In genomic region chr11:62544521-62545436, GRCh38 we compare ENCODE assay signal across 8 cellular contexts. TPM values are rescaled to one million over a fixed set of nuclear protein-coding genes. Genes with fewer than 3 reads are reported as not detected.
DNase-seq lines count a peak whose midpoint lies in the region; FAIRE-seq and TF ChIP-seq lines count a peak whose summit lies in the region.

No MANE protein-coding gene starts in this region.

- in situ Hi-C loops in astrocyte of the spinal cord (cut with HindIII; ENCODE audit: low sequenced_read_pairs) = no loop called here

- peak overlapping the region; percentile 88 to 94 for H3K9ac ChIP-seq in stomach smooth muscle (ENCODE audit: low read length in 2 of 2)

- no peaks in the 10 kb centered on the region for H3K27me3 ChIP-seq in Caco-2 (replicated peaks; ENCODE audit: control insufficient read depth, insufficient read depth, low read length)
- H3K27me3 ChIP-seq in kidney epithelial cell (ENCODE audit: control insufficient read depth, insufficient read depth, low read length) = no peaks in the 10 kb centered on the region
- no peaks in the 10 kb centered on the region for H3K27me3 ChIP-seq in stomach smooth muscle (ENCODE audit: control insufficient read depth in 1 of 2, insufficient read depth in 2 of 2, low read length in 2 of 2)

- H3K9me3 ChIP-seq in Caco-2 = no peaks in the 10 kb centered on the region
- no peaks in the 10 kb centered on the region for H3K9me3 ChIP-seq in stomach smooth muscle (ENCODE audit: control insufficient read depth in 2 of 2, low read length in 2 of 2)

- H3K36me3 Mint-ChIP-seq in Caco-2 (ENCODE audit: insufficient read depth, unreplicated experiment) = peaks cover 66% of the 10 kb centered on the region

- FAIRE-seq in HTR-8/SVneo (lab: Jason Lieb, UNC) = no peak

- intact Hi-C loops in Caco-2 (cut with micrococcal nuclease; ENCODE audit: unreplicated experiment) = loop anchor here (1.0 to 2.0 kb wide), 3 partner anchors 16 to 47 kb away; no protein-coding TSS in a partner anchor

- CTCF ChIA-PET in Caco-2 (lab: Charles Lee) = interaction anchor here (0.7 to 4.5 kb wide), 10 partner anchors 9 to 150 kb away, joined by 3 to 79 read pairs (median 15); partner anchors contain the start of gene EEF1G

- H3K4me1 ChIP-seq in Caco-2 = peaks cover 69% of the 10 kb centered on the region
- H3K4me1 ChIP-seq in stomach smooth muscle (ENCODE audit: control insufficient read depth, insufficient read depth, low read length) = peaks cover 68% of the 10 kb centered on the region

- peaks cover 51% of the 10 kb centered on the region for H3K4me1 Mint-ChIP-seq in Caco-2 (ENCODE audit: low read depth, unreplicated experiment)

- BruUV-seq in Caco-2 (replicated peaks; lab: Mats Ljungman, UMichigan) = no TSS peak

- H3K4me3 ChIP-seq in Caco-2 (ENCODE audit: low read depth, low read length) (peak overlapping the region; percentile 87), astrocyte of the spinal cord (ENCODE audit: low read depth, low read length) (peak overlapping the region; percentile 91), kidney epithelial cell (ENCODE audit: low read depth, low read length) (peak overlapping the region; percentile 95), stomach smooth muscle (ENCODE audit: low read length in 2 of 2) (peak overlapping the region; percentile 95 to 97)

- H3K27ac Mint-ChIP-seq in Caco-2 (ENCODE audit: unreplicated experiment) = peak overlapping the region; percentile 97

- H3K4me3 Mint-ChIP-seq in Caco-2 (ENCODE audit: unreplicated experiment) = peak overlapping the region; percentile 100

- H3K9me3 Mint-ChIP-seq in Caco-2 (ENCODE audit: unreplicated experiment) = no peaks in the 10 kb centered on the region

- no peak for DNase-seq in Caco-2
- DNase-seq in LoVo (ENCODE audit: low spot score) = peak; percentile 48
- DNase-seq in astrocyte of the spinal cord (ENCODE audit: low read depth, low spot score) = no peak
- no peak for DNase-seq in kidney epithelial cell (ENCODE audit: low read depth)
- DNase-seq in NK-92 (lab: John Stamatoyannopoulos, UW; ENCODE audit: unreplicated experiment) = no peak
- DNase-seq in NCI-H128 (lab: John Stamatoyannopoulos, UW; ENCODE audit: unreplicated experiment) = no peak
- DNase-seq in HTR-8/SVneo (ENCODE audit: insufficient read length, low spot score) = no peak

- H3K27ac ChIP-seq in stomach smooth muscle (ENCODE audit: low read length) = peak overlapping the region; percentile 94

- H3K36me3 ChIP-seq in Caco-2 (ENCODE audit: control insufficient read depth, insufficient read depth, low read length) (peaks cover 2% of the 10 kb centered on the region; the same call in 1 of the 2 replicates), kidney epithelial cell (ENCODE audit: control insufficient read depth, insufficient read depth, low read length) (no peaks in the 10 kb centered on the region), stomach smooth muscle (ENCODE audit: control insufficient read depth in 2 of 2, insufficient read depth in 2 of 2, low read length in 2 of 2) (peaks cover 0 to 4% of the 10 kb centered on the region in 2 donors)

- H3K27me3 Mint-ChIP-seq in Caco-2 (ENCODE audit: insufficient read depth, unreplicated experiment) = no peaks in the 10 kb centered on the region

- POLR2A ChIA-PET in Caco-2 (lab: Charles Lee) = interaction anchor here (0.6 to 1.4 kb wide), 5 partner anchors 9 to 120 kb away, joined by 3 to 15 read pairs (median 3); partner anchors contain the start of genes C11orf98 and EEF1G

- no peak for TF ChIP-seq CTCF in Caco-2 (IDR thresholded peaks at IDR 0.05; ENCODE audit: insufficient read depth in 1 of 2, low read depth in 1 of 2, low read length in 1 of 2, severe bottlenecking in 1 of 2, unreplicated experiment in 1 of 2)
- TF ChIP-seq CTCF in astrocyte of the spinal cord (IDR thresholded peaks at IDR 0.05; ENCODE audit: low read depth, low read length) = no peak
- TF ChIP-seq CTCF in kidney epithelial cell (IDR thresholded peaks at IDR 0.05; ENCODE audit: insufficient read depth, low read length, poor library complexity, severe bottlenecking) = no peak

RNA-seq across cellular contexts. Expression of gene AHNAK, which starts 1.8 kb away (rescaled TPM):
- total RNA-seq in Caco-2 (2022) (312 and 324 TPM in 2 replicates), kidney epithelial cell (224 and 226 TPM in 2 replicates)

RNA-seq across cellular contexts. Expression of gene EEF1G, which starts 28.9 kb away (rescaled TPM):
- total RNA-seq in Caco-2 (2022) = 2,004 and 2,035 TPM in 2 replicates
- total RNA-seq in kidney epithelial cell = 2,411 and 2,583 TPM in 2 replicates

RNA-seq across cellular contexts. Expression of gene TUT1, which starts 46.5 kb away (rescaled TPM):
- total RNA-seq in Caco-2 (2022) = 27.2 and 30.2 TPM in 2 replicates
- 15.0 and 15.2 TPM in 2 replicates for total RNA-seq in kidney epithelial cell

RNA-seq across cellular contexts. Expression of gene MTA2, which starts 56.9 kb away (rescaled TPM):
- total RNA-seq in Caco-2 (2022) (134 and 135 TPM in 2 replicates), kidney epithelial cell (136 and 137 TPM in 2 replicates)
